ENCODE assay signal across 12 cellular contexts in genomic region chr17:35900693-35901487, GRCh38. TPM values are rescaled to one million over a fixed set of nuclear protein-coding genes. Genes with fewer than 3 reads are reported as not detected.
DNase-seq lines count a peak whose midpoint lies in the region; ATAC-seq, FAIRE-seq and TF ChIP-seq lines count a peak whose summit lies in the region.
"Had no signal": no experiment of that assay in that cellular context is flagged by ENCODE, and none has a peak within 500 bp of the region (broad histone marks: within the 10 kb centered on the region; RNA-seq: fewer than 3 reads in every experiment).

No MANE protein-coding gene starts in this region.

- no peak for TF ChIP-seq CTCF in HFFc6 (IDR thresholded peaks at IDR 0.05)
- TF ChIP-seq CTCF in mesothelial cell of epicardium (IDR thresholded peaks at IDR 0.05; ENCODE audit: unreplicated experiment): no peak

- POLR2A ChIA-PET in CD4-positive, alpha-beta memory T cell (lab: Charles Lee; ENCODE audit: partially characterized antibody): interaction anchor here (0.7 to 8.0 kb wide), 9 partner anchors 10 to 46 kb away, joined by 3 to 113 read pairs (median 4); partner anchors contain the start of genes CCL5 and HEATR9

- peak in 1 of 5 donors; percentile 51 for DNase-seq in CD4-positive, alpha-beta memory T cell
- no peak for DNase-seq in HFFc6
- no peak for DNase-seq in activated naive CD8-positive, alpha-beta T cell treated with anti-CD3 and anti-CD28 coated beads, Interleukin-2, amount 50 U/mL, for 24 hours
- no peak for DNase-seq in mesothelial cell of epicardium (ENCODE audit: low spot score in 2 of 2, unreplicated experiment in 2 of 2)
- no peak for DNase-seq in SKM-1 (lab: John Stamatoyannopoulos, UW; ENCODE audit: unreplicated experiment)
- no peak for DNase-seq in NCI-H2029 (lab: John Stamatoyannopoulos, UW)
- no peak for DNase-seq in GM12891 (ENCODE audit: insufficient read length, low spot score)
- no peak for DNase-seq in HT-29 (ENCODE audit: low spot score)
- DNase-seq: foreskin melanocyte, NCI-H1694 had no signal

- no peak for ATAC-seq in activated naive CD8-positive, alpha-beta T cell treated with anti-CD3 and anti-CD28 coated beads, Interleukin-2, amount 50 U/mL, for 24 hours
- ATAC-seq: stimulated activated memory B cell treated with anti-CD40 and anti-IgM and Interleukin-4, amounts not matched to agents 10 μg/mL and 1 μg/mL and 100 μg/mL, for 72 hours had no signal

- peaks cover 0 to 3% (median 0%) of the 10 kb centered on the region in 8 donors for H3K9me3 Mint-ChIP-seq in CD4-positive, alpha-beta memory T cell
- H3K9me3 Mint-ChIP-seq in HFFc6 (no peaks in the 10 kb centered on the region), mesothelial cell of epicardium (no peaks in the 10 kb centered on the region)
- H3K9me3 Mint-ChIP-seq in activated naive CD8-positive, alpha-beta T cell treated with anti-CD3 and anti-CD28 coated beads, Interleukin-2, amount 50 U/mL, for 24 hours: no peaks in the 10 kb centered on the region
- H3K9me3 Mint-ChIP-seq: stimulated activated memory B cell treated with anti-CD40 and anti-IgM and Interleukin-4, amounts not matched to agents 10 μg/mL and 1 μg/mL and 100 μg/mL, for 72 hours had no signal

- no peaks in the 10 kb centered on the region for H3K36me3 ChIP-seq in CD4-positive, alpha-beta memory T cell (ENCODE audit: insufficient read depth, low read length)
- H3K36me3 ChIP-seq: neutrophil had no signal

- H3K27me3 ChIP-seq in CD4-positive, alpha-beta memory T cell (ENCODE audit: insufficient read depth, low read length): no peaks in the 10 kb centered on the region
- H3K27me3 ChIP-seq: neutrophil had no signal

- no peak overlapping the region for H3K27ac ChIP-seq in CD4-positive, alpha-beta memory T cell (ENCODE audit: low read depth, low read length)
- H3K27ac ChIP-seq: neutrophil had no signal

- intact Hi-C loops in CD4-positive, alpha-beta memory T cell (cut with micrococcal nuclease): no loop called here

- H3K9me3 ChIP-seq in CD4-positive, alpha-beta memory T cell (ENCODE audit: control insufficient read depth in 1 of 2, low read length in 2 of 2): no peaks in the 10 kb centered on the region
- H3K9me3 ChIP-seq: neutrophil had no signal

- H3K27ac Mint-ChIP-seq in CD4-positive, alpha-beta memory T cell: peak overlapping the region; percentile 67 to 94 (median 87)
- H3K27ac Mint-ChIP-seq in HFFc6 (no peak overlapping the region), mesothelial cell of epicardium (peak overlapping the region; percentile 85)
- peak overlapping the region; percentile 93 for H3K27ac Mint-ChIP-seq in activated naive CD8-positive, alpha-beta T cell treated with anti-CD3 and anti-CD28 coated beads, Interleukin-2, amount 50 U/mL, for 24 hours
- H3K27ac Mint-ChIP-seq: stimulated activated memory B cell treated with anti-CD40 and anti-IgM and Interleukin-4, amounts not matched to agents 10 μg/mL and 1 μg/mL and 100 μg/mL, for 72 hours had no signal

- H3K4me3 ChIP-seq in CD4-positive, alpha-beta memory T cell (ENCODE audit: low read length in 2 of 2): no peak overlapping the region

- FAIRE-seq in GM12891 (lab: Jason Lieb, UNC): no peak

- peak overlapping the region in 7 of 8 donors; percentile 17 to 75 (median 64) for H3K4me3 Mint-ChIP-seq in CD4-positive, alpha-beta memory T cell
- peak overlapping the region; percentile 41 for H3K4me3 Mint-ChIP-seq in HFFc6
- peak overlapping the region; percentile 74 for H3K4me3 Mint-ChIP-seq in activated naive CD8-positive, alpha-beta T cell treated with anti-CD3 and anti-CD28 coated beads, Interleukin-2, amount 50 U/mL, for 24 hours
- H3K4me3 Mint-ChIP-seq in mesothelial cell of epicardium: peak overlapping the region; percentile 2
- H3K4me3 Mint-ChIP-seq: stimulated activated memory B cell treated with anti-CD40 and anti-IgM and Interleukin-4, amounts not matched to agents 10 μg/mL and 1 μg/mL and 100 μg/mL, for 72 hours had no signal

- H3K27me3 Mint-ChIP-seq in CD4-positive, alpha-beta memory T cell: peaks cover 0 to 2% of the 10 kb centered on the region in 2 donors
- H3K27me3 Mint-ChIP-seq in HFFc6 (ENCODE audit: insufficient read depth) (peaks cover 3% of the 10 kb centered on the region), mesothelial cell of epicardium (ENCODE audit: low read depth) (no peaks in the 10 kb centered on the region)
- no peaks in the 10 kb centered on the region for H3K27me3 Mint-ChIP-seq in activated naive CD8-positive, alpha-beta T cell treated with anti-CD3 and anti-CD28 coated beads, Interleukin-2, amount 50 U/mL, for 24 hours
- H3K27me3 Mint-ChIP-seq: stimulated activated memory B cell treated with anti-CD40 and anti-IgM and Interleukin-4, amounts not matched to agents 10 μg/mL and 1 μg/mL and 100 μg/mL, for 72 hours had no signal

- peaks cover 41% of the 10 kb centered on the region for H3K4me1 ChIP-seq in CD4-positive, alpha-beta memory T cell (ENCODE audit: insufficient read depth, low read length)

- no peak for TF ChIP-seq POLR2A in GM12891 (IDR thresholded peaks at IDR 0.05; ENCODE audit: low read depth, low read length)

- H3K36me3 Mint-ChIP-seq in CD4-positive, alpha-beta memory T cell: no peaks in the 10 kb centered on the region
- H3K36me3 Mint-ChIP-seq in HFFc6 (ENCODE audit: low read depth): no peaks in the 10 kb centered on the region
- H3K36me3 Mint-ChIP-seq in activated naive CD8-positive, alpha-beta T cell treated with anti-CD3 and anti-CD28 coated beads, Interleukin-2, amount 50 U/mL, for 24 hours (ENCODE audit: low read depth): no peaks in the 10 kb centered on the region
- no peaks in the 10 kb centered on the region for H3K36me3 Mint-ChIP-seq in mesothelial cell of epicardium
- H3K36me3 Mint-ChIP-seq: stimulated activated memory B cell treated with anti-CD40 and anti-IgM and Interleukin-4, amounts not matched to agents 10 μg/mL and 1 μg/mL and 100 μg/mL, for 72 hours had no signal

- CTCF ChIA-PET in CD4-positive, alpha-beta memory T cell (lab: Charles Lee; ENCODE audit: partially characterized antibody): interaction anchor here (1.0 to 2.0 kb wide), 3 partner anchors 10 to 51 kb away, joined by 3 to 6 read pairs (median 5); no protein-coding TSS in a partner anchor

- peaks cover 21 to 57% (median 40%) of the 10 kb centered on the region in 4 donors for H3K4me1 Mint-ChIP-seq in CD4-positive, alpha-beta memory T cell
- H3K4me1 Mint-ChIP-seq in HFFc6 (ENCODE audit: low read depth) (peaks cover 15% of the 10 kb centered on the region), mesothelial cell of epicardium (peaks cover 40% of the 10 kb centered on the region)
- peaks cover 65% of the 10 kb centered on the region for H3K4me1 Mint-ChIP-seq in activated naive CD8-positive, alpha-beta T cell treated with anti-CD3 and anti-CD28 coated beads, Interleukin-2, amount 50 U/mL, for 24 hours
- H3K4me1 Mint-ChIP-seq: stimulated activated memory B cell treated with anti-CD40 and anti-IgM and Interleukin-4, amounts not matched to agents 10 μg/mL and 1 μg/mL and 100 μg/mL, for 72 hours had no signal

TF ChIP-seq in GM12891, 5 proteins besides CTCF, POLR2A, EP300 and RAD21:
- TF ChIP-seq PAX5 (IDR thresholded peaks at IDR 0.05; ENCODE audit: insufficient read depth, low read length, severe bottlenecking): no peak
- no peak for TF ChIP-seq SPI1 (IDR thresholded peaks at IDR 0.05; ENCODE audit: low read depth, low read length)
- no peak for TF ChIP-seq TAF1 (IDR thresholded peaks at IDR 0.05; ENCODE audit: low read depth, low read length)
- TF ChIP-seq POU2F2 (IDR thresholded peaks at IDR 0.05; ENCODE audit: low read depth, low read length): no peak
- TF ChIP-seq POLR2AphosphoS5 (IDR thresholded peaks at IDR 0.05; ENCODE audit: low read depth, low read length): no peak

RNA-seq across cellular contexts. Expression of gene CCL5, which starts 20.7 kb away (rescaled TPM):
- total RNA-seq in CD4-positive, alpha-beta memory T cell: 100 to 1,000 TPM; 279 to 309 TPM
- 100 to 1,000 TPM; 156 to 210 TPM for polyA plus RNA-seq in CD4-positive, alpha-beta memory T cell
- under 1 TPM in 1 of 6 experiments, not detected in 5; 0.19 TPM for total RNA-seq in HFFc6 (2021; fragmentation: NEBNext Ultra II Directional; extraction: Animal tissue kit (Norgen Biotek cat#: 25700))
- not detected in 3 replicates for total RNA-seq in mesothelial cell of epicardium
- 60.0 TPM for polyA plus RNA-seq in GM12891 (2012; ENCODE audit: low read depth, missing spikeins)
- 0.23 TPM in 1 of 2 replicates, not detected in the other for total RNA-seq in HT-29 (2014; rRNA removed; shearing (Covaris generic))

RNA-seq across cellular contexts. Expression of gene RDM1, which starts 29.7 kb away (rescaled TPM):
- 1 to 10 TPM in 1 of 2 experiments, under 1 TPM in 1; 0.87 to 1.9 TPM for total RNA-seq in CD4-positive, alpha-beta memory T cell
- under 1 TPM; 0.38 to 0.98 TPM for polyA plus RNA-seq in CD4-positive, alpha-beta memory T cell
- total RNA-seq in HFFc6 (2021; fragmentation: NEBNext Ultra II Directional; extraction: Animal tissue kit (Norgen Biotek cat#: 25700)): under 1 TPM in 4 of 6 experiments, not detected in 2; 0.23 to 0.76 (median 0.53) TPM
- total RNA-seq in mesothelial cell of epicardium: 2.1 to 3.5 TPM (median 3.4 TPM) in 3 replicates
- polyA plus RNA-seq in GM12891 (2012; ENCODE audit: low read depth, missing spikeins): 9.0 TPM
- 4.9 and 11.3 TPM in 2 replicates for total RNA-seq in HT-29 (2014; rRNA removed; shearing (Covaris generic))

RNA-seq across cellular contexts. Expression of gene HEATR9, which starts 32.2 kb away (rescaled TPM):
- total RNA-seq in CD4-positive, alpha-beta memory T cell: 1 to 10 TPM; 2.2 to 2.6 TPM
- not detected for polyA plus RNA-seq in CD4-positive, alpha-beta memory T cell
- total RNA-seq in HFFc6 (2021; fragmentation: NEBNext Ultra II Directional; extraction: Animal tissue kit (Norgen Biotek cat#: 25700)): not detected
- not detected in 3 replicates for total RNA-seq in mesothelial cell of epicardium
- polyA plus RNA-seq in GM12891 (2012; ENCODE audit: low read depth, missing spikeins): not detected
- not detected in 2 replicates for total RNA-seq in HT-29 (2014; rRNA removed; shearing (Covaris generic))

RNA-seq across cellular contexts. Expression of gene LYZL6, which starts 42.6 kb away (rescaled TPM):
- not detected for total RNA-seq in CD4-positive, alpha-beta memory T cell
- not detected for polyA plus RNA-seq in CD4-positive, alpha-beta memory T cell
- not detected for total RNA-seq in HFFc6 (2021; fragmentation: NEBNext Ultra II Directional; extraction: Animal tissue kit (Norgen Biotek cat#: 25700))
- not detected in 3 replicates for total RNA-seq in mesothelial cell of epicardium
- polyA plus RNA-seq in GM12891 (2012; ENCODE audit: low read depth, missing spikeins): not detected
- total RNA-seq in HT-29 (2014; rRNA removed; shearing (Covaris generic)): not detected in 2 replicates

Comparison
In these comparisons a context has a peak if more than half of its experiments do, and no peak if none do; other contexts are left out.
1. H3K4me3 Mint-ChIP-seq: peak in every context shown above with its lines; median percentile 74 in activated naive CD8-positive, alpha-beta T cell treated with anti-CD3 and anti-CD28 coated beads, Interleukin-2, amount 50 U/mL, for 24 hours; 64 in CD4-positive, alpha-beta memory T cell; 41 in HFFc6; 2 in mesothelial cell of epicardium.
2. RNA of gene CCL5, which starts 20.7 kb away (total RNA-seq): 279 to 309 TPM in CD4-positive, alpha-beta memory T cell; 0.23 TPM in HT-29, 0.19 TPM in HFFc6 and not detected in mesothelial cell of epicardium; every median in the first group is over 100 times any median in the second.